In genomic region chr22:30444632-30445437, GRCh38 we compare ENCODE assay signal across 8 cellular contexts. TPM values are rescaled to one million over a fixed set of nuclear protein-coding genes. Genes with fewer than 3 reads are reported as not detected.
DNase-seq lines count a peak whose midpoint lies in the region; ATAC-seq and TF ChIP-seq lines count a peak whose summit lies in the region.

No MANE protein-coding gene starts in this region.

- CTCF ChIA-PET in activated CD8-positive, alpha-beta T cell treated with anti-CD3 and anti-CD28 coated beads for 36 hours (lab: Charles Lee), result interaction anchor here (0.7 to 5.7 kb wide), 19 partner anchors 8 to 454 kb away, joined by 3 to 36 read pairs (median 4); partner anchors contain the start of genes CASTOR1 and RNF215

- ATAC-seq in activated CD8-positive, alpha-beta T cell treated with anti-CD3 and anti-CD28 coated beads for 36 hours, result peak; percentile 85
- ATAC-seq in HG02870 (IDR thresholded peaks at IDR 0.05; ENCODE audit: unreplicated experiment) (no peak), GM21717 (IDR thresholded peaks at IDR 0.05; ENCODE audit: unreplicated experiment) (no peak)

- POLR2A ChIA-PET in activated CD8-positive, alpha-beta T cell treated with anti-CD3 and anti-CD28 coated beads for 36 hours (lab: Charles Lee), result interaction anchor here (0.7 to 1.7 kb wide), 3 partner anchors 9 to 22 kb away, joined by 3 to 6 read pairs (median 4); partner anchors contain the start of gene MTFP1

- DNase-seq in C1 segment of cervical spinal cord (lab: John Stamatoyannopoulos, UW) (peak in 9 of 14 donors; percentile 18 to 68 (median 28)), GM23248 (peak; percentile 74), NCI-H460 (ENCODE audit: extremely low read depth, low read depth) (peak; percentile 42), erythroblast (lab: John Stamatoyannopoulos, UW) (peak; percentile 82 to 86)
- peak; percentile 80 for DNase-seq in activated CD8-positive, alpha-beta T cell treated with anti-CD3 and anti-CD28 coated beads for 36 hours

- H3K36me3 ChIP-seq in GM23248 (ENCODE audit: low read depth), result no peaks in the 10 kb centered on the region

- no peak overlapping the region for H3K4me3 ChIP-seq in GM23248

- H3K27ac ChIP-seq in GM23248, result no peak overlapping the region

- no peaks in the 10 kb centered on the region for H4K20me1 ChIP-seq in GM23248 (ENCODE audit: insufficient read depth)

- H3K9me3 ChIP-seq in GM23248 (ENCODE audit: low read depth), result no peaks in the 10 kb centered on the region

- peaks cover 8% of the 10 kb centered on the region for H3F3A ChIP-seq in GM23248 (ENCODE audit: insufficient read depth)

- no peak overlapping the region for H3K4me3 Mint-ChIP-seq in activated CD8-positive, alpha-beta T cell treated with anti-CD3 and anti-CD28 coated beads for 36 hours
- H3K4me3 Mint-ChIP-seq in nephron, result peak overlapping the region in 1 of 3 experiments; percentile 46

- TF ChIP-seq CTCF in activated CD8-positive, alpha-beta T cell treated with anti-CD3 and anti-CD28 coated beads for 36 hours (IDR thresholded peaks at IDR 0.05), result peak; percentile 80
- TF ChIP-seq CTCF in nephron (IDR thresholded peaks at IDR 0.05; ENCODE audit: unreplicated experiment in 3 of 3), result peak; percentile 71 to 80 (median 71)

- WGBS in GM23248 (ENCODE audit: low coverage in 1 of 2, low lambda C conversion rate in 2 of 2, missing lambda C conversion rate in 2 of 2), 2 experiments, result 15% methylated on average over 11 of the region's 11 CpGs

- intact Hi-C loops in activated CD8-positive, alpha-beta T cell treated with anti-CD3 and anti-CD28 coated beads for 36 hours (cut with micrococcal nuclease), result loop anchor here (5.0 kb wide), 1 partner anchor 32 kb away; no protein-coding TSS in a partner anchor

- H2AFZ ChIP-seq in GM23248, result peak overlapping the region; percentile 83

- H3K4me2 ChIP-seq in GM23248 (ENCODE audit: unreplicated experiment), result peak overlapping the region; percentile 13

- H3K79me2 ChIP-seq in GM23248 (ENCODE audit: insufficient read depth), result no peaks in the 10 kb centered on the region

- no peaks in the 10 kb centered on the region for H3K9me2 ChIP-seq in GM23248 (ENCODE audit: insufficient read depth)

- H3K27me3 ChIP-seq in GM23248 (replicated peaks; ENCODE audit: insufficient read depth), result no peaks in the 10 kb centered on the region

- H3K27ac Mint-ChIP-seq in activated CD8-positive, alpha-beta T cell treated with anti-CD3 and anti-CD28 coated beads for 36 hours, result peak overlapping the region; percentile 27
- no peak overlapping the region for H3K27ac Mint-ChIP-seq in nephron

- in situ Hi-C loops in GM23248 (cut with MboI), result loop anchor here (5.0 to 10.0 kb wide), 2 partner anchors 47 to 310 kb away; no protein-coding TSS in a partner anchor

- H3K4me1 ChIP-seq in GM23248 (ENCODE audit: insufficient read depth), result peaks cover 12% of the 10 kb centered on the region

- H3K36me3 Mint-ChIP-seq in activated CD8-positive, alpha-beta T cell treated with anti-CD3 and anti-CD28 coated beads for 36 hours (ENCODE audit: low read depth), result no peaks in the 10 kb centered on the region
- H3K36me3 Mint-ChIP-seq in nephron (ENCODE audit: low read depth), result no peaks in the 10 kb centered on the region

- H3K9me3 Mint-ChIP-seq in activated CD8-positive, alpha-beta T cell treated with anti-CD3 and anti-CD28 coated beads for 36 hours, result peaks cover 6% of the 10 kb centered on the region
- H3K9me3 Mint-ChIP-seq in nephron, result no peaks in the 10 kb centered on the region

- peaks cover 21% of the 10 kb centered on the region for H3K4me1 Mint-ChIP-seq in activated CD8-positive, alpha-beta T cell treated with anti-CD3 and anti-CD28 coated beads for 36 hours (ENCODE audit: low read depth)
- H3K4me1 Mint-ChIP-seq in nephron, result no peaks in the 10 kb centered on the region

- no peak overlapping the region for H3K9ac ChIP-seq in GM23248

- H3K27me3 Mint-ChIP-seq in activated CD8-positive, alpha-beta T cell treated with anti-CD3 and anti-CD28 coated beads for 36 hours, result peaks cover 37% of the 10 kb centered on the region
- H3K27me3 Mint-ChIP-seq in nephron (ENCODE audit: low read depth), result peaks cover 11% of the 10 kb centered on the region

- peak; percentile 69 for TF ChIP-seq POLR2A in erythroblast (IDR thresholded peaks at IDR 0.05; ENCODE audit: low read length)

RNA-seq across cellular contexts. Expression of gene MTFP1, which starts 19.3 kb away (rescaled TPM):
- total RNA-seq in GM23248 (2014; rRNA removed; shearing (Covaris generic)), result 6.6 and 18.3 TPM in 2 replicates
- polyA plus RNA-seq in GM23248 (2016; fragmentation: Nextera tagmentation; extraction: Ambion mirVana), result 8.1 and 8.5 TPM in 2 replicates
- 36.0 and 41.9 TPM in 2 replicates for total RNA-seq in NCI-H460 (2014; rRNA removed; shearing (Covaris generic))
- polyA plus RNA-seq in NCI-H460 (2014; cell fraction: nucleus; rRNA removed), result 65.2 and 68.5 TPM in 2 replicates
- total RNA-seq in activated CD8-positive, alpha-beta T cell treated with anti-CD3 and anti-CD28 coated beads for 36 hours, result 10 to 100 TPM; 89.8 to 93.8 TPM

RNA-seq across cellular contexts. Expression of gene SEC14L3, which starts 27.0 kb away (rescaled TPM):
- not detected in 2 replicates for total RNA-seq in GM23248 (2014; rRNA removed; shearing (Covaris generic))
- polyA plus RNA-seq in GM23248 (2016; fragmentation: Nextera tagmentation; extraction: Ambion mirVana), result not detected in 2 replicates
- total RNA-seq in NCI-H460 (2014; rRNA removed; shearing (Covaris generic)), result not detected in 2 replicates
- polyA plus RNA-seq in NCI-H460 (2014; cell fraction: nucleus; rRNA removed), result not detected in 2 replicates
- not detected for total RNA-seq in activated CD8-positive, alpha-beta T cell treated with anti-CD3 and anti-CD28 coated beads for 36 hours

RNA-seq across cellular contexts. Expression of gene SEC14L2, which starts 48.0 kb away (rescaled TPM):
- 41.9 and 54.6 TPM in 2 replicates for total RNA-seq in GM23248 (2014; rRNA removed; shearing (Covaris generic))
- polyA plus RNA-seq in GM23248 (2016; fragmentation: Nextera tagmentation; extraction: Ambion mirVana), result 23.3 and 26.6 TPM in 2 replicates
- total RNA-seq in NCI-H460 (2014; rRNA removed; shearing (Covaris generic)), result 5.4 and 6.3 TPM in 2 replicates
- 13.2 and 20.0 TPM in 2 replicates for polyA plus RNA-seq in NCI-H460 (2014; cell fraction: nucleus; rRNA removed)
- total RNA-seq in activated CD8-positive, alpha-beta T cell treated with anti-CD3 and anti-CD28 coated beads for 36 hours, result 10 to 100 TPM; 15.1 to 15.4 TPM

RNA-seq across cellular contexts. Expression of gene RNF215, which starts 57.6 kb away (rescaled TPM):
- total RNA-seq in GM23248 (2014; rRNA removed; shearing (Covaris generic)), result 29.9 and 45.1 TPM in 2 replicates
- 2.7 and 2.9 TPM in 2 replicates for polyA plus RNA-seq in GM23248 (2016; fragmentation: Nextera tagmentation; extraction: Ambion mirVana)
- total RNA-seq in NCI-H460 (2014; rRNA removed; shearing (Covaris generic)), result 17.0 and 19.3 TPM in 2 replicates
- 85.3 and 89.5 TPM in 2 replicates for polyA plus RNA-seq in NCI-H460 (2014; cell fraction: nucleus; rRNA removed)
- 1 to 10 TPM; 7.1 to 7.2 TPM for total RNA-seq in activated CD8-positive, alpha-beta T cell treated with anti-CD3 and anti-CD28 coated beads for 36 hours

Comparison
In these comparisons a context has a peak if more than half of its experiments do, and no peak if none do; other contexts are left out.
1. DNase-seq: peak in every context shown above with its lines; median percentile 84 in erythroblast; 80 in activated CD8-positive, alpha-beta T cell treated with anti-CD3 and anti-CD28 coated beads for 36 hours; 74 in GM23248; 42 in NCI-H460; 28 in C1 segment of cervical spinal cord.